1 cellular context compared by ENCODE assay signal in the genomic region with DNA sequence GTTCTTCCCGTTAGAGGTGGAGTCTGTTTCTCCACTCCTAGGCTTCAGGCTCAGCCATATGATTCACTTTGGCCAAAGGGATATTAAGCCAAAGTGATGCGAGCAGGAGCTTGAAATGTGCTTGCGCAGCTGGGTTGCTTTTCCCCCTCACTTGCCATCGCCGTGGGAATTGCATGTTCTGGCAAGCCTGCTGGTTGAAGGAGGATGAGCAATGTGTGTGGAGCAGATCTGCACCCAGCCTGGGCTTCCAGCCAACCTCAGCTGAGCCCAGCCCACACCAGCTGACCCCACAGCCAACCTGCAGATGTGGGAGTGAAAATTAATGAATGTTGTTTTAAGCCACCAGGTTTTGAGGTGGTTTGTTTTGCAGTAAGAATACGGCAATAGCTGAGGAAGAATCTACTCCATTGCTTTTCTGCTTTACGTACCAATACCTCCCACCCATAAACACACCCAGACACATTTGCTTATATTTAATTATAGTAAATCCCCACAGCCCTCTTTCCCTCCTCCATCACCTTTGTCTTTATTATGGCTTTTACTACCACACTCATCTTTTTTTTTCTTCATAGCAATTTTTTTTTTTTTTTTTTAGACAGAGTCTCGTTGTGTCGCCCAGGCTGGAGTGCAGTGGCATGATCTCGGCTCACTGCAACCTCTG.
TF ChIP-seq lines count a peak whose summit lies in the region.

No MANE protein-coding gene starts in this region.

TF ChIP-seq in HepG2, 621 proteins besides CTCF, POLR2A, EP300 and RAD21 (continued from another document):
- TF ChIP-seq, protein P1, sequence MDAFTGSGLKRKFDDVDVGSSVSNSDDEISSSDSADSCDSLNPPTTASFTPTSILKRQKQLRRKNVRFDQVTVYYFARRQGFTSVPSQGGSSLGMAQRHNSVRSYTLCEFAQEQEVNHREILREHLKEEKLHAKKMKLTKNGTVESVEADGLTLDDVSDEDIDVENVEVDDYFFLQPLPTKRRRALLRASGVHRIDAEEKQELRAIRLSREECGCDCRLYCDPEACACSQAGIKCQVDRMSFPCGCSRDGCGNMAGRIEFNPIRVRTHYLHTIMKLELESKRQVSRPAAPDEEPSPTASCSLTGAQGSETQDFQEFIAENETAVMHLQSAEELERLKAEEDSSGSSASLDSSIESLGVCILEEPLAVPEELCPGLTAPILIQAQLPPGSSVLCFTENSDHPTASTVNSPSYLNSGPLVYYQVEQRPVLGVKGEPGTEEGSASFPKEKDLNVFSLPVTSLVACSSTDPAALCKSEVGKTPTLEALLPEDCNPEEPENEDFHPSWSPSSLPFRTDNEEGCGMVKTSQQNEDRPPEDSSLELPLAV (CRISPR knock-in tag; conservative IDR thresholded peaks at IDR 0.05; ENCODE audit: low read depth) = no peak
- TF ChIP-seq ZNF232 (CRISPR knock-in tag; IDR thresholded peaks at IDR 0.05; ENCODE audit: borderline replicate concordance) = no peak
- TF ChIP-seq SALL2 (CRISPR knock-in tag; IDR thresholded peaks at IDR 0.05) = no peak
- TF ChIP-seq ZBTB4 (CRISPR knock-in tag; IDR thresholded peaks at IDR 0.05; ENCODE audit: borderline replicate concordance) = no peak
- no peak for TF ChIP-seq MEIS1 (CRISPR knock-in tag; IDR thresholded peaks at IDR 0.05; ENCODE audit: borderline replicate concordance)
TF ChIP-seq in HepG2: peak in this region for 0.
